Comparison of ENCODE assay signal across 8 cellular contexts in genomic region chr2:158970522-158970855, GRCh38. TPM values are rescaled to one million over a fixed set of nuclear protein-coding genes. Genes with fewer than 3 reads are reported as not detected.
DNase-seq lines count a peak whose midpoint lies in the region; ATAC-seq, FAIRE-seq and TF ChIP-seq lines count a peak whose summit lies in the region.

No MANE protein-coding gene starts in this region.

- no peaks in the 10 kb centered on the region for H3K36me3 Mint-ChIP-seq in glutamatergic neuron (ENCODE audit: unreplicated experiment)

- FAIRE-seq in H54 (lab: Jason Lieb, UNC), result peak; percentile 81

- no peaks in the 10 kb centered on the region for H3K27me3 ChIP-seq in skeletal muscle tissue (ENCODE audit: control insufficient read depth in 3 of 3, insufficient read depth in 3 of 3, low read length in 3 of 3)

- no peaks in the 10 kb centered on the region for H3K36me3 ChIP-seq in skeletal muscle tissue (ENCODE audit: control insufficient read depth in 3 of 3, insufficient read depth in 3 of 3, low read length in 3 of 3)

- H3K9me3 Mint-ChIP-seq in glutamatergic neuron (ENCODE audit: unreplicated experiment), result peaks cover 10% of the 10 kb centered on the region

- peaks cover 44% of the 10 kb centered on the region for H3K4me1 Mint-ChIP-seq in glutamatergic neuron (ENCODE audit: low read depth, unreplicated experiment)

- no peak for TF ChIP-seq POLR2A in H54 (IDR thresholded peaks at IDR 0.05; ENCODE audit: low read depth, low read length)

- H3K27ac Mint-ChIP-seq in glutamatergic neuron (ENCODE audit: unreplicated experiment), result peak overlapping the region; percentile 48

- no peaks in the 10 kb centered on the region for H3K9me3 ChIP-seq in skeletal muscle tissue (ENCODE audit: control insufficient read depth in 3 of 3, low read length in 3 of 3)

- H3K27me3 Mint-ChIP-seq in glutamatergic neuron (ENCODE audit: unreplicated experiment), result peaks cover 12% of the 10 kb centered on the region

- H3K4me3 ChIP-seq in skeletal muscle tissue (ENCODE audit: low read length in 3 of 3), result peak overlapping the region; percentile 70 to 84 (median 81)

- H3K4me3 Mint-ChIP-seq in glutamatergic neuron (ENCODE audit: unreplicated experiment), result peak overlapping the region; percentile 96

- peak overlapping the region in 1 of 3 donors; percentile 77 for H3K9ac ChIP-seq in skeletal muscle tissue (ENCODE audit: low read depth in 1 of 3, low read length in 3 of 3)

- no peak for TF ChIP-seq CTCF in VCaP (conservative IDR thresholded peaks at IDR 0.05)
- TF ChIP-seq CTCF in glutamatergic neuron (IDR thresholded peaks at IDR 0.05; ENCODE audit: partially characterized antibody, unreplicated experiment), result no peak

- H3K4me1 ChIP-seq in skeletal muscle tissue (ENCODE audit: control insufficient read depth in 3 of 3, insufficient read depth in 3 of 3, low read length in 3 of 3), result peaks cover 7 to 21% (median 16%) of the 10 kb centered on the region in 3 donors

- H3K27ac ChIP-seq in VCaP (peak overlapping the region; percentile 95), skeletal muscle tissue (ENCODE audit: low read depth, low read length) (peak overlapping the region; percentile 82)

- DNase-seq in H54 (ENCODE audit: insufficient read length, low spot score) (no peak), glutamatergic neuron (no peak), COLO829 (ENCODE audit: low spot score) (no peak)

- ATAC-seq in GM18519 (IDR thresholded peaks at IDR 0.05; ENCODE audit: low FRiP score, unreplicated experiment), result no peak
- no peak for ATAC-seq in HG03342 (IDR thresholded peaks at IDR 0.05; ENCODE audit: unreplicated experiment)
- ATAC-seq in HG03135 (IDR thresholded peaks at IDR 0.05; ENCODE audit: unreplicated experiment), result no peak

RNA-seq across cellular contexts. Expression of gene TANC1, which starts 2.0 kb away (rescaled TPM):
- total RNA-seq in glutamatergic neuron (ENCODE audit: unreplicated experiment) (14.9 TPM), skeletal muscle tissue (38.1 TPM)
